In genomic region chr4:69714086-69714485, GRCh38 we compare ENCODE assay signal across 29 cellular contexts. TPM values are rescaled to one million over a fixed set of nuclear protein-coding genes. Genes with fewer than 3 reads are reported as not detected.
"Had no signal": no experiment of that assay in that cellular context is flagged by ENCODE, and none has a peak within 500 bp of the region (broad histone marks: within the 10 kb centered on the region; RNA-seq: fewer than 3 reads in every experiment).

No MANE protein-coding gene starts in this region.

- H3K4me3 ChIP-seq: coronary artery, gastroesophageal sphincter, lower lobe of right lung, sigmoid colon, upper lobe of left lung, vagina had no signal

- H3K36me3 ChIP-seq: brain microvascular endothelial cell, gastroesophageal sphincter, lower lobe of right lung, sigmoid colon, upper lobe of left lung, vagina had no signal

- H3K4me1 ChIP-seq: gastroesophageal sphincter, lower lobe of right lung, sigmoid colon, vagina had no signal

- H3K27ac ChIP-seq: brain microvascular endothelial cell, coronary artery, gastroesophageal sphincter, lower lobe of right lung, sigmoid colon, vagina had no signal

- H3K27me3 ChIP-seq: brain microvascular endothelial cell, gastroesophageal sphincter, sigmoid colon, upper lobe of left lung, vagina had no signal

- FAIRE-seq: astrocyte, keratinocyte, small intestine had no signal

- ATAC-seq: effector memory CD8-positive, alpha-beta T cell; stimulated activated memory B cell treated with anti-CD40 and anti-IgM and Interleukin-4, amounts not matched to agents 10 μg/mL and 1 μg/mL and 100 μg/mL, for 72 hours; stimulated activated naive CD8-positive, alpha-beta T cell treated with anti-CD3 and anti-CD28 coated beads, Interleukin-15, amount 100 ng/mL, for 72 hours had no signal

- H3K9me3 ChIP-seq: gastroesophageal sphincter, lower lobe of right lung, sigmoid colon, upper lobe of left lung, vagina had no signal

- DNase-seq: activated CD4-positive, alpha-beta T cell treated with anti-CD3 and anti-CD28 coated beads for 4 hours; activated CD4-positive, alpha-beta T cell treated with anti-CD3 and anti-CD28 coated beads, Interleukin-2, amount 50 U/mL, for 48 hours; activated CD8-positive, alpha-beta memory T cell treated with anti-CD3 and anti-CD28 coated beads for 24 hours; activated effector memory CD4-positive, alpha-beta T cell treated with anti-CD3 and anti-CD28 coated beads, Interleukin-2, amount 50 U/mL, for 16 hours; activated naive CD4-positive, alpha-beta T cell treated with anti-CD3 and anti-CD28 coated beads for 36 hours; activated naive CD8-positive, alpha-beta T cell treated with anti-CD3 and anti-CD28 coated beads for 36 hours; activated T-cell treated with anti-CD3 and anti-CD28 coated beads, Interleukin-2, amount 50 U/mL, for 1 hour; brain microvascular endothelial cell; effector memory CD8-positive, alpha-beta T cell; erythroblast; hippocampal formation; lower lobe of right lung; mesendoderm; sigmoid colon; small intestine; stimulated activated CD4-positive, alpha-beta T cell treated with anti-CD3 and anti-CD28 coated beads, Interleukin-1b, Interleukin-23, amount 100 ng/mL, for 48 hours; stimulated activated CD4-positive, alpha-beta T cell treated with anti-CD3 and anti-CD28 coated beads, Interleukin-4, amount 100 ng/mL, for 4 hours; stimulated activated CD8-positive, alpha-beta memory T cell treated with anti-CD3 and anti-CD28 coated beads, Interleukin-4, amount 100 ng/mL, for 48 hours; stimulated activated naive CD8-positive, alpha-beta T cell treated with anti-CD3 and anti-CD28 coated beads, Interleukin-15, amount 100 ng/mL, for 72 hours; substantia nigra had no signal

RNA-seq across cellular contexts. Expression of gene SULT1B1, which starts 46.3 kb away (rescaled TPM):
- total RNA-seq: osteoblast, renal cortical epithelial cell had no signal
